Comparison of ENCODE assay signal across 26 cellular contexts in the genomic region with DNA sequence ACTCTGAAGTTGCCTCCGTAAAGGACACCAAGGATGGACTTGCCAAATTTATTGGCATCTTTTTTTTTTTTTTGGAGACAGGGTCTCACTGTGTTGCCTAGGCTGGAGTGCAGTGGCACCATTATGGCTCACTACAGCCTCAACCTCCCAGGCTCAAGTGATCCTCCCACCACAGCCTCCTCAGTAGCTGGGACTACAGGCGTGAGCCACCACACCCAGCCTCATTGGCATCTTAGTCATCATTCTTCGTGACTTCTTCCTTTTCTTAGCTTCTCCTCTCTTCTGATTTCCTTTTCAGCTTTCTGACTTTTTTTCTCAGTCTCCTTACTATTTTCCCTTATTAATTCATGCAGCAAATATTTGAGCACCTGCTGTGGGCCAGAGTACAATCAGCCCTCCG. TPM values are rescaled to one million over a fixed set of nuclear protein-coding genes. Genes with fewer than 3 reads are reported as not detected.
A peak's percentile ranks its signal among the peaks of the same experiment; 100 is the strongest.
DNase-seq lines count a peak whose midpoint lies in the region; ATAC-seq and TF ChIP-seq lines count a peak whose summit lies in the region.
"Had no signal": no experiment of that assay in that cellular context is flagged by ENCODE, and none has a peak within 500 bp of the region (broad histone marks: within the 10 kb centered on the region; RNA-seq: fewer than 3 reads in every experiment).

No MANE protein-coding gene starts in this region.

- H4K8ac ChIP-seq in H9 (replicated peaks; ENCODE audit: insufficient read length, low read depth, low read length) = no peak overlapping the region

- H3K9me3 ChIP-seq in H9 (ENCODE audit: control insufficient read depth, low read depth, low read length) = no peaks in the 10 kb centered on the region
- H3K9me3 ChIP-seq: ovary, uterus had no signal

- no peak overlapping the region for H4K91ac ChIP-seq in H9 (ENCODE audit: insufficient read length, low read depth, low read length)

- H3K27ac ChIP-seq in H9 (ENCODE audit: insufficient read length, low read depth, low read length) = no peak overlapping the region
- H3K27ac ChIP-seq: KMS-11, ovary, uterus had no signal

- H4K5ac ChIP-seq in H9 (ENCODE audit: insufficient read length, low read depth, low read length) = no peak overlapping the region

- H3K23ac ChIP-seq in H9 (ENCODE audit: insufficient read length, low read depth, low read length) = no peak overlapping the region

- no peaks in the 10 kb centered on the region for H3K9me3 Mint-ChIP-seq in stimulated activated naive CD8-positive, alpha-beta T cell treated with anti-CD3 and anti-CD28 coated beads, Interleukin-15, Interleukin-2, amounts not matched to agents 100 ng/mL and 50 ng/mL, for 24 hours
- no peaks in the 10 kb centered on the region for H3K9me3 Mint-ChIP-seq in activated T-helper 17 cell treated with anti-CD3 and anti-CD28 coated beads, Interleukin-2, amount 50 U/mL, for 72 hours
- H3K9me3 Mint-ChIP-seq in naive thymus-derived CD8-positive, alpha-beta T cell = no peaks in the 10 kb centered on the region
- H3K9me3 Mint-ChIP-seq in H9 = no peaks in the 10 kb centered on the region; a peak in 1 of 5 replicates

- no peaks in the 10 kb centered on the region for H3K27me3 ChIP-seq in H9 (ENCODE audit: insufficient read depth, low read length)
- H3K27me3 ChIP-seq: ovary, uterus had no signal

- H3K4me1 ChIP-seq in H9 (ENCODE audit: insufficient read depth, low read length) = no peaks in the 10 kb centered on the region

- no peak overlapping the region for H2BK5ac ChIP-seq in H9 (ENCODE audit: insufficient read length, low read length)

- H3K36me3 Mint-ChIP-seq in stimulated activated naive CD8-positive, alpha-beta T cell treated with anti-CD3 and anti-CD28 coated beads, Interleukin-15, Interleukin-2, amounts not matched to agents 100 ng/mL and 50 ng/mL, for 24 hours (ENCODE audit: low read depth) = peaks cover 42% of the 10 kb centered on the region
- H3K36me3 Mint-ChIP-seq in activated T-helper 17 cell treated with anti-CD3 and anti-CD28 coated beads, Interleukin-2, amount 50 U/mL, for 72 hours (ENCODE audit: low read depth) = peaks cover 77% of the 10 kb centered on the region
- peaks cover 0 to 34% (median 3%) of the 10 kb centered on the region in 3 donors for H3K36me3 Mint-ChIP-seq in naive thymus-derived CD8-positive, alpha-beta T cell
- peaks cover 33 to 49% (median 47%) of the 10 kb centered on the region in 3 experiments for H3K36me3 Mint-ChIP-seq in H9 (ENCODE audit: insufficient read depth in 1 of 3, low read depth in 3 of 3)

- H3K23me2 ChIP-seq in H9 (ENCODE audit: insufficient read length, low read depth, low read length, poor library complexity, severe bottlenecking) = no peaks in the 10 kb centered on the region

- POLR2A ChIA-PET in naive thymus-derived CD8-positive, alpha-beta T cell (lab: Charles Lee) = no interaction called here

- H2AK5ac ChIP-seq in H9 (ENCODE audit: insufficient read length, low read length) = no peak overlapping the region

- H3K4me3 Mint-ChIP-seq in stimulated activated naive CD8-positive, alpha-beta T cell treated with anti-CD3 and anti-CD28 coated beads, Interleukin-15, Interleukin-2, amounts not matched to agents 100 ng/mL and 50 ng/mL, for 24 hours = no peak overlapping the region
- H3K4me3 Mint-ChIP-seq in activated T-helper 17 cell treated with anti-CD3 and anti-CD28 coated beads, Interleukin-2, amount 50 U/mL, for 72 hours = peak overlapping the region; percentile 35
- peak overlapping the region in 6 of 10 donors; percentile 3 to 49 (median 30) for H3K4me3 Mint-ChIP-seq in naive thymus-derived CD8-positive, alpha-beta T cell
- no peak overlapping the region for H3K4me3 Mint-ChIP-seq in H9

- TF ChIP-seq CTCF in H9 (conservative IDR thresholded peaks at IDR 0.05) = no peak

- peaks cover 50% of the 10 kb centered on the region for H3K79me2 ChIP-seq in H9 (ENCODE audit: insufficient read depth, low read length)

- no peak overlapping the region for H2AFZ ChIP-seq in H9 (ENCODE audit: low read length)

- no peak for ATAC-seq in stimulated activated naive CD8-positive, alpha-beta T cell treated with anti-CD3 and anti-CD28 coated beads, Interleukin-15, Interleukin-2, amounts not matched to agents 100 U/mL and 50 U/mL, for 24 hours
- ATAC-seq in activated T-helper 17 cell treated with anti-CD3 and anti-CD28 coated beads, Interleukin-2, amount 50 U/mL, for 72 hours (replicated peaks) = peak; percentile 52
- no peak for ATAC-seq in naive thymus-derived CD8-positive, alpha-beta T cell
- no peak for ATAC-seq in GM21723 (IDR thresholded peaks at IDR 0.05; ENCODE audit: unreplicated experiment)
- ATAC-seq: right cardiac atrium, SK-N-SH treated with all-trans-retinoic acid at 6 μM for 48 hours had no signal

- no peak overlapping the region for H3T11ph ChIP-seq in H9 (ENCODE audit: low read length)

- no peak overlapping the region for H3K18ac ChIP-seq in H9 (ENCODE audit: insufficient read length, low read depth, low read length)

- no peaks in the 10 kb centered on the region for H3K27me3 Mint-ChIP-seq in stimulated activated naive CD8-positive, alpha-beta T cell treated with anti-CD3 and anti-CD28 coated beads, Interleukin-15, Interleukin-2, amounts not matched to agents 100 ng/mL and 50 ng/mL, for 24 hours
- no peaks in the 10 kb centered on the region for H3K27me3 Mint-ChIP-seq in activated T-helper 17 cell treated with anti-CD3 and anti-CD28 coated beads, Interleukin-2, amount 50 U/mL, for 72 hours
- H3K27me3 Mint-ChIP-seq in naive thymus-derived CD8-positive, alpha-beta T cell = no peaks in the 10 kb centered on the region
- no peaks in the 10 kb centered on the region for H3K27me3 Mint-ChIP-seq in H9 (ENCODE audit: low read depth)

- H3K14ac ChIP-seq in H9 (ENCODE audit: insufficient read depth, low read length) = no peak overlapping the region

- H3K56ac ChIP-seq in H9 (ENCODE audit: insufficient read length, low read depth, low read length) = no peak overlapping the region

- peak overlapping the region; percentile 61 for H3K27ac Mint-ChIP-seq in stimulated activated naive CD8-positive, alpha-beta T cell treated with anti-CD3 and anti-CD28 coated beads, Interleukin-15, Interleukin-2, amounts not matched to agents 100 ng/mL and 50 ng/mL, for 24 hours
- H3K27ac Mint-ChIP-seq in activated T-helper 17 cell treated with anti-CD3 and anti-CD28 coated beads, Interleukin-2, amount 50 U/mL, for 72 hours = peak overlapping the region; percentile 13
- H3K27ac Mint-ChIP-seq in naive thymus-derived CD8-positive, alpha-beta T cell = peak overlapping the region in 7 of 10 donors; percentile 20 to 90 (median 79)
- peak overlapping the region in 1 of 3 experiments; percentile 14; a peak in 1 of 7 replicates for H3K27ac Mint-ChIP-seq in H9

- H4K20me1 ChIP-seq in H9 (ENCODE audit: control insufficient read depth, insufficient read depth, insufficient read length) = no peaks in the 10 kb centered on the region

- no peak overlapping the region for H3K4me2 ChIP-seq in H9 (ENCODE audit: insufficient read depth, insufficient read length, low read length)
- H3K4me2 ChIP-seq: KMS-11 had no signal

- no peak overlapping the region for H2BK15ac ChIP-seq in H9 (ENCODE audit: low read depth, low read length)

- H3K9ac ChIP-seq in H9 (ENCODE audit: extremely low read depth, insufficient read length, low read length) = no peak overlapping the region
- H3K9ac ChIP-seq: KMS-11 had no signal

- H2BK20ac ChIP-seq in H9 (ENCODE audit: low read depth, low read length, poor library complexity, severe bottlenecking) = no peak overlapping the region

- peaks cover 6% of the 10 kb centered on the region for H3K79me1 ChIP-seq in H9 (ENCODE audit: insufficient read depth, low read depth, low read length, poor library complexity, severe bottlenecking)

- no peak overlapping the region for H2BK120ac ChIP-seq in H9 (ENCODE audit: low read depth, low read length, poor library complexity, severe bottlenecking)

- H2BK12ac ChIP-seq in H9 (ENCODE audit: insufficient read length, low read depth, low read length) = no peak overlapping the region

- no CpG with 5 or more reads among the region's 4 CpGs for WGBS in H9 (ENCODE audit: extremely low coverage, insufficient read length, low lambda C conversion rate)

- H3K4ac ChIP-seq in H9 (ENCODE audit: low read depth, low read length) = no peak overlapping the region

- DNase-seq in stimulated activated naive CD8-positive, alpha-beta T cell treated with anti-CD3 and anti-CD28 coated beads, Interleukin-15, Interleukin-2, amounts not matched to agents 100 U/mL and 50 U/mL, for 24 hours = no peak
- no peak for DNase-seq in naive thymus-derived CD8-positive, alpha-beta T cell
- no peak for DNase-seq in H9
- no peak for DNase-seq in islet precursor cell
- DNase-seq: activated CD4-positive, CD25-positive, alpha-beta regulatory T cell; activated CD8-positive, alpha-beta memory T cell treated with anti-CD3 and anti-CD28 coated beads for 24 hours; COR-L47; dermis blood vessel endothelial cell; DMS79 treated with DMSO at 0.1 percent for 48 hours; kidney glomerular epithelial cell; NCI-H1092; NCI-H1930; NCI-H2227 treated with DMSO at 0.1 percent for 48 hours; ovary; right cardiac atrium; T1000; uterus had no signal

- peaks cover 65% of the 10 kb centered on the region for H3K4me1 Mint-ChIP-seq in stimulated activated naive CD8-positive, alpha-beta T cell treated with anti-CD3 and anti-CD28 coated beads, Interleukin-15, Interleukin-2, amounts not matched to agents 100 ng/mL and 50 ng/mL, for 24 hours (ENCODE audit: low read depth)
- peaks cover 45% of the 10 kb centered on the region for H3K4me1 Mint-ChIP-seq in activated T-helper 17 cell treated with anti-CD3 and anti-CD28 coated beads, Interleukin-2, amount 50 U/mL, for 72 hours
- peaks cover 31 to 75% (median 70%) of the 10 kb centered on the region in 4 donors for H3K4me1 Mint-ChIP-seq in naive thymus-derived CD8-positive, alpha-beta T cell
- peaks cover 8 to 14% of the 10 kb centered on the region in 2 experiments for H3K4me1 Mint-ChIP-seq in H9

RNA-seq across cellular contexts. Expression of a gene that starts 6.1 kb away (rescaled TPM):
- total RNA-seq in activated T-helper 17 cell treated with anti-CD3 and anti-CD28 coated beads, Interleukin-2, amount 50 U/mL, for 72 hours = 10 to 100 TPM; 26.7 to 42.4 TPM
- 10 to 100 TPM; 45.0 to 48.5 TPM for total RNA-seq in naive thymus-derived CD8-positive, alpha-beta T cell
- 1 to 10 TPM; 2.8 to 9.6 (median 3.3) TPM for polyA plus RNA-seq in naive thymus-derived CD8-positive, alpha-beta T cell
- total RNA-seq in H9 (2021) = 50.8 and 51.1 TPM in 2 replicates

RNA-seq across cellular contexts. Expression of a gene that starts 40.0 kb away (rescaled TPM):
- total RNA-seq in activated T-helper 17 cell treated with anti-CD3 and anti-CD28 coated beads, Interleukin-2, amount 50 U/mL, for 72 hours = 100 to 1,000 TPM; 605 to 614 TPM
- 100 to 1,000 TPM; 219 to 225 TPM for total RNA-seq in naive thymus-derived CD8-positive, alpha-beta T cell
- polyA plus RNA-seq in naive thymus-derived CD8-positive, alpha-beta T cell = 100 to 1,000 TPM; 172 to 220 (median 190) TPM
- 518 and 538 TPM in 2 replicates for total RNA-seq in H9 (2021)

RNA-seq across cellular contexts. Expression of a gene that starts 55.1 kb away (rescaled TPM):
- total RNA-seq in activated T-helper 17 cell treated with anti-CD3 and anti-CD28 coated beads, Interleukin-2, amount 50 U/mL, for 72 hours = 1 to 10 TPM; 1.3 to 1.4 TPM
- total RNA-seq in naive thymus-derived CD8-positive, alpha-beta T cell = 1 to 10 TPM; 5.5 to 6.1 TPM
- 1 to 10 TPM; 1.5 to 2.9 (median 2.0) TPM for polyA plus RNA-seq in naive thymus-derived CD8-positive, alpha-beta T cell
- total RNA-seq in H9 (2021) = 3.7 and 4.5 TPM in 2 replicates
- total RNA-seq: HT1080 had no signal

RNA-seq across cellular contexts. Expression of a gene that starts 57.9 kb away (rescaled TPM):
- total RNA-seq in activated T-helper 17 cell treated with anti-CD3 and anti-CD28 coated beads, Interleukin-2, amount 50 U/mL, for 72 hours = not detected
- total RNA-seq in naive thymus-derived CD8-positive, alpha-beta T cell = under 1 TPM in 1 of 2 experiments, not detected in 1; 0.99 TPM
- polyA plus RNA-seq in naive thymus-derived CD8-positive, alpha-beta T cell = under 1 TPM in 2 of 3 donors, not detected in 1; 0.62 to 0.66 TPM
- total RNA-seq in H9 (2021) = 0.50 and 1.6 TPM in 2 replicates
- total RNA-seq: dermis blood vessel endothelial cell, endothelial cell of umbilical vein, HT1080, lung microvascular endothelial cell, right cardiac atrium, subcutaneous adipose tissue, uterus had no signal
- polyA plus RNA-seq: endothelial cell of umbilical vein, ovary, right cardiac atrium had no signal

Comparison
In these comparisons a context has a peak if more than half of its experiments do, and no peak if none do; other contexts are left out.
1. H3K4me3 Mint-ChIP-seq: peak in activated T-helper 17 cell treated with anti-CD3 and anti-CD28 coated beads, Interleukin-2, amount 50 U/mL, for 72 hours (single experiment) and naive thymus-derived CD8-positive, alpha-beta T cell (6 of 10); none in stimulated activated naive CD8-positive, alpha-beta T cell treated with anti-CD3 and anti-CD28 coated beads, Interleukin-15, Interleukin-2, amounts not matched to agents 100 ng/mL and 50 ng/mL, for 24 hours (single experiment) and H9 (0 of 2).